ENCODE assay signal across 8 cellular contexts in genomic region chr11:65182258-65183170, GRCh38. TPM values are rescaled to one million over a fixed set of nuclear protein-coding genes. Genes with fewer than 3 reads are reported as not detected.
DNase-seq lines count a peak whose midpoint lies in the region; ATAC-seq and TF ChIP-seq lines count a peak whose summit lies in the region.

No MANE protein-coding gene starts in this region.

- H3K9me3 ChIP-seq in ES-I3 (ENCODE audit: control insufficient read depth, insufficient read depth, low read length) (no peaks in the 10 kb centered on the region), Loucy (ENCODE audit: insufficient read depth, low read depth, low read length) (no peaks in the 10 kb centered on the region), right atrium auricular region (no peaks in the 10 kb centered on the region)

- H4K20me1 ChIP-seq in Loucy (ENCODE audit: insufficient read depth, low read length, poor library complexity, severe bottlenecking) = no peaks in the 10 kb centered on the region

- H3K4me1 ChIP-seq in ES-I3 (ENCODE audit: insufficient read depth, low read length) (peaks cover 14% of the 10 kb centered on the region), Loucy (ENCODE audit: insufficient read depth, low read length, poor library complexity, severe bottlenecking) (peaks cover 22% of the 10 kb centered on the region), right atrium auricular region (peaks cover 0 to 23% of the 10 kb centered on the region in 2 donors)

- TF ChIP-seq CTCF in Loucy (conservative IDR thresholded peaks at IDR 0.05; ENCODE audit: low read length) (no peak), right atrium auricular region (IDR thresholded peaks at IDR 0.05) (no peak), retinal pigment epithelial cell (conservative IDR thresholded peaks at IDR 0.05; ENCODE audit: low read depth, low read length) (no peak)

- H3K27me3 Mint-ChIP-seq in activated naive CD8-positive, alpha-beta T cell treated with anti-CD3 and anti-CD28 coated beads for 36 hours = no peaks in the 10 kb centered on the region

- DNase-seq in activated naive CD8-positive, alpha-beta T cell treated with anti-CD3 and anti-CD28 coated beads for 36 hours = no peak
- DNase-seq in right atrium auricular region (ENCODE audit: low spot score) = no peak
- DNase-seq in retinal pigment epithelial cell (ENCODE audit: low read depth) = no peak
- no peak for DNase-seq in KBM-7

- peaks cover 10% of the 10 kb centered on the region for H3K4me1 Mint-ChIP-seq in activated naive CD8-positive, alpha-beta T cell treated with anti-CD3 and anti-CD28 coated beads for 36 hours

- H3K36me3 ChIP-seq in ES-I3 (ENCODE audit: insufficient read depth, low read length) (peaks cover 9% of the 10 kb centered on the region; the same call in 1 of the 2 replicates), Loucy (ENCODE audit: insufficient read depth, low read length) (no peaks in the 10 kb centered on the region), right atrium auricular region (peaks cover 19% of the 10 kb centered on the region)

- no peaks in the 10 kb centered on the region for H3F3A ChIP-seq in Loucy (ENCODE audit: low read depth)

- peak overlapping the region; percentile 93 for H3K4me3 ChIP-seq in Loucy (ENCODE audit: low read length, poor library complexity, severe bottlenecking)
- H3K4me3 ChIP-seq in right atrium auricular region = peak overlapping the region; percentile 79 to 90
- peak overlapping the region; percentile 85 for H3K4me3 ChIP-seq in retinal pigment epithelial cell (ENCODE audit: low read length)

- H3K4me3 Mint-ChIP-seq in activated naive CD8-positive, alpha-beta T cell treated with anti-CD3 and anti-CD28 coated beads for 36 hours = peak overlapping the region; percentile 91

- peak overlapping the region; percentile 74 for H3K27ac Mint-ChIP-seq in activated naive CD8-positive, alpha-beta T cell treated with anti-CD3 and anti-CD28 coated beads for 36 hours

- H3K9me3 Mint-ChIP-seq in activated naive CD8-positive, alpha-beta T cell treated with anti-CD3 and anti-CD28 coated beads for 36 hours = no peaks in the 10 kb centered on the region

- H3K79me2 ChIP-seq in Loucy (ENCODE audit: insufficient read depth, low read length) = peaks cover 24% of the 10 kb centered on the region

- in situ Hi-C loops in KBM-7 (cut with MboI; ENCODE audit: low pct_unique_long_range_greater_than_20kb, low sequenced_read_pairs) = no loop called here

- H3K9me2 ChIP-seq in Loucy (replicated peaks; ENCODE audit: low read depth, low read length) = no peaks in the 10 kb centered on the region

- peak overlapping the region; percentile 89 to 95 for H3K27ac ChIP-seq in right atrium auricular region

- ATAC-seq in HG03457 (IDR thresholded peaks at IDR 0.05; ENCODE audit: unreplicated experiment) = no peak
- ATAC-seq in GM21390 (IDR thresholded peaks at IDR 0.05; ENCODE audit: unreplicated experiment) = no peak

- H3K36me3 Mint-ChIP-seq in activated naive CD8-positive, alpha-beta T cell treated with anti-CD3 and anti-CD28 coated beads for 36 hours = no peaks in the 10 kb centered on the region

- H3K27me3 ChIP-seq in Loucy (ENCODE audit: insufficient read depth, low read length, poor library complexity, severe bottlenecking) (no peaks in the 10 kb centered on the region), right atrium auricular region (no peaks in the 10 kb centered on the region)

- peak overlapping the region; percentile 77 for H3K9ac ChIP-seq in ES-I3 (ENCODE audit: low read depth, low read length)
- H3K9ac ChIP-seq in Loucy (ENCODE audit: low read depth, low read length, poor library complexity, severe bottlenecking) = peak overlapping the region; percentile 97

- peak overlapping the region; percentile 80 for H2AFZ ChIP-seq in Loucy (ENCODE audit: low read length)

- H3K4me2 ChIP-seq in Loucy (ENCODE audit: low read depth, low read length, poor library complexity, severe bottlenecking) = peak overlapping the region; percentile 80

RNA-seq across cellular contexts. Expression of gene CAPN1, which starts 0.8 kb away (rescaled TPM):
- 10 to 100 TPM; 57.9 to 66.7 TPM for total RNA-seq in activated naive CD8-positive, alpha-beta T cell treated with anti-CD3 and anti-CD28 coated beads for 36 hours
- 10 to 100 TPM; 89.9 to 93.0 TPM for total RNA-seq in right atrium auricular region

RNA-seq across cellular contexts. Expression of gene SPDYC, which starts 12.5 kb away (rescaled TPM):
- not detected for total RNA-seq in activated naive CD8-positive, alpha-beta T cell treated with anti-CD3 and anti-CD28 coated beads for 36 hours
- total RNA-seq in right atrium auricular region = not detected

RNA-seq across cellular contexts. Expression of gene SYVN1, which starts 48.2 kb away (rescaled TPM):
- 10 to 100 TPM; 27.5 to 29.3 TPM for total RNA-seq in activated naive CD8-positive, alpha-beta T cell treated with anti-CD3 and anti-CD28 coated beads for 36 hours
- 10 to 100 TPM; 29.1 to 52.0 TPM for total RNA-seq in right atrium auricular region
